ENCODE assay signal across 3 cellular contexts in genomic region chr1:39700348-39700747, GRCh38.
TF ChIP-seq lines count a peak whose summit lies in the region.

No MANE protein-coding gene starts in this region.

TF ChIP-seq in GM23338, 12 proteins besides CTCF, POLR2A, EP300 and RAD21 (continues in another document):
- TF ChIP-seq ZNF331 (CRISPR knock-in tag; IDR thresholded peaks at IDR 0.05; ENCODE audit: low read depth) = no peak
- no peak for TF ChIP-seq REST (IDR thresholded peaks at IDR 0.05; ENCODE audit: unreplicated experiment)
- TF ChIP-seq CREB1 (CRISPR knock-in tag; IDR thresholded peaks at IDR 0.05; ENCODE audit: low read depth) = no peak
- no peak for TF ChIP-seq EZH2phosphoT487 (IDR thresholded peaks at IDR 0.05; ENCODE audit: unreplicated experiment)
- no peak for TF ChIP-seq NANOG (IDR thresholded peaks at IDR 0.05; ENCODE audit: borderline replicate concordance)
- no peak for TF ChIP-seq EZH2 (IDR thresholded peaks at IDR 0.05; ENCODE audit: low read depth, unreplicated experiment)
- TF ChIP-seq STAT1 (IDR thresholded peaks at IDR 0.05; ENCODE audit: unreplicated experiment) = no peak

TF ChIP-seq in H1, 55 proteins besides CTCF, POLR2A, EP300 and RAD21 (continues in another document):
- TF ChIP-seq TEAD4 (IDR thresholded peaks at IDR 0.05; ENCODE audit: low read depth, low read length) (no peak), CHD7 (IDR thresholded peaks at IDR 0.05; ENCODE audit: insufficient replicate concordance, low read length) (no peak), NRF1 (IDR thresholded peaks at IDR 0.05; ENCODE audit: low read depth, low read length) (no peak), BRCA1 (IDR thresholded peaks at IDR 0.05; ENCODE audit: low read depth, low read length) (no peak), USF2 (IDR thresholded peaks at IDR 0.05; ENCODE audit: low read length) (no peak), EZH2 (IDR thresholded peaks at IDR 0.05; ENCODE audit: low read depth, low read length, severe bottlenecking) (no peak), RBBP5 (IDR thresholded peaks at IDR 0.05; ENCODE audit: borderline replicate concordance, low read depth, low read length) (no peak), ZNF274 (IDR thresholded peaks at IDR 0.05; ENCODE audit: borderline replicate concordance, extremely low read depth, low read length) (no peak), BCL11A (IDR thresholded peaks at IDR 0.05; ENCODE audit: low read depth in 2 of 2, low read length in 2 of 2) (no peak), SIN3A (conservative IDR thresholded peaks at IDR 0.05 in 1 of 2, IDR thresholded peaks at IDR 0.05 in 1 of 2; ENCODE audit: low read depth in 1 of 2, low read length in 2 of 2) (no peak), RFX5 (IDR thresholded peaks at IDR 0.05; ENCODE audit: borderline replicate concordance, low read depth, low read length) (no peak), EGR1 (IDR thresholded peaks at IDR 0.05; ENCODE audit: borderline replicate concordance, low read depth, low read length) (no peak), CBX5 (IDR thresholded peaks at IDR 0.05; ENCODE audit: low read depth, low read length) (no peak), KDM5A (IDR thresholded peaks at IDR 0.05; ENCODE audit: low read length) (no peak), POU5F1 (IDR thresholded peaks at IDR 0.05; ENCODE audit: low read depth, low read length) (no peak), HDAC6 (IDR thresholded peaks at IDR 0.05; ENCODE audit: low read depth, low read length) (no peak), SP2 (IDR thresholded peaks at IDR 0.05; ENCODE audit: low read length) (no peak)

TF ChIP-seq in SK-N-SH treated with all-trans-retinoic acid at 6 μM for 48 hours, 23 proteins besides CTCF, POLR2A, EP300 and RAD21:
- TF ChIP-seq ZNF565 (CRISPR knock-in tag; conservative IDR thresholded peaks at IDR 0.05; ENCODE audit: low read depth) = no peak
- no peak for TF ChIP-seq PPARA (CRISPR knock-in tag; IDR thresholded peaks at IDR 0.05; ENCODE audit: borderline replicate concordance)
- no peak for TF ChIP-seq POU6F1 (CRISPR knock-in tag; IDR thresholded peaks at IDR 0.05; ENCODE audit: borderline replicate concordance, low read depth)
- no peak for TF ChIP-seq RARB (CRISPR knock-in tag; IDR thresholded peaks at IDR 0.05)
- no peak for TF ChIP-seq SNAI2 (CRISPR knock-in tag; IDR thresholded peaks at IDR 0.05)
